In genomic region chr2:69647196-69647595, GRCh38 we compare ENCODE assay signal across 1 cellular context.
A peak's percentile ranks its signal among the peaks of the same experiment; 100 is the strongest.
TF ChIP-seq lines count a peak whose summit lies in the region.

No MANE protein-coding gene starts in this region.

TF ChIP-seq in HEK293, 187 proteins besides CTCF, POLR2A, EP300 and RAD21:
- TF ChIP-seq ZNF426 (tag by site-specific recombination; IDR thresholded peaks at IDR 0.05): peak; percentile 46
- TF ChIP-seq ZNF623 (tag by site-specific recombination; IDR thresholded peaks at IDR 0.05): peak; percentile 40; the same call in 1 of the 2 replicates
- TF ChIP-seq ZBTB11 (tag by site-specific recombination; conservative IDR thresholded peaks at IDR 0.05; ENCODE audit: low read depth): 0 out of 2 replicates have a peak, but pooled peaks have one; percentile 16
- peak; percentile 70; the same call in 1 of the 2 replicates for TF ChIP-seq ZNF518A (tag by site-specific recombination; conservative IDR thresholded peaks at IDR 0.05; ENCODE audit: low read depth)
- peak; percentile 76; the same call in 1 of the 2 replicates for TF ChIP-seq ZNF394 (tag by site-specific recombination; IDR thresholded peaks at IDR 0.05; ENCODE audit: borderline replicate concordance)
- 0 out of 2 replicates have a peak, but pooled peaks have one; percentile 35 for TF ChIP-seq ZNF791 (tag by site-specific recombination; IDR thresholded peaks at IDR 0.05)
TF ChIP-seq in HEK293: peak in this region for 6; not testable (repeated sequence) for 181.
